8 cellular contexts compared by ENCODE assay signal in the genomic region with DNA sequence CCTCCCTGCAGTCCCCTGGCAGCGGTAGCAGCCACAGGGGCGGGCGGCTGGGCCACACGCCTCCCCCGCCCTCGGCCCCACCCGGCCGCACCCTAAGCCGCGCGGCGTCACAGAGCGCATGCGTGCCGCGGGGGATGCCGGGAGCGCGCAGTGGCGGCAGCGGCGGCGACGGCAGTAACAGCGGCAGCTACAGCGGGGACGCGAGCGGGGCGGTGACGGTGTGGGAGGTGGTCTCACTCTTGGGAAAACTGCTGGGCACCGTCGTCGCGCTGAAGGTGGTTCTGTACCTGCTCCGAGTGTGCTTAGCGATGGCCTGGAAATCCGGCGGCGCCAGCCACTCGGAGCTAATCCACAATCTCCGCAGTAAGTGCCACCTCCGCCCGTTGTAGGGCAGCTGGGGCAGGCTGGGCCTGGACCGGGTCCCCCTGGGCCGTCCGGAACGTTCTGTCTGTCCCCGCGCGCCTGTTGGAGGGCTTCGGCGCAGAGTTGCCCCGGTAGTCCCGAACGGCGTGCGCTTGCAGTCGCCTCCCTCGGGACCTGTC. TPM values are rescaled to one million over a fixed set of nuclear protein-coding genes. Genes with fewer than 3 reads are reported as not detected.
DNase-seq lines count a peak whose midpoint lies in the region; ATAC-seq and TF ChIP-seq lines count a peak whose summit lies in the region.

A gene (plus strand): TSS at position 148 of the 542 bp plus-strand sequence. CDS start 161 bp downstream, at position 309.

- H3K4me3 ChIP-seq in NB4 (ENCODE audit: low read depth, low read length) (peak within 1 kb of the TSS; percentile 90), osteoblast (ENCODE audit: insufficient read depth, low read length) (peak within 1 kb of the TSS; percentile 95), thoracic aorta (peak within 1 kb of the TSS; percentile 94)

- DNase-seq in GM10266 (ENCODE audit: extremely low spot score) (peak; percentile 92), NB4 (ENCODE audit: low read depth) (peak; percentile 97), SKM-1 (lab: John Stamatoyannopoulos, UW; ENCODE audit: unreplicated experiment) (peak; percentile 84), glomerular visceral epithelial cell (ENCODE audit: extremely low spot score) (peak; percentile 95), osteoblast (ENCODE audit: insufficient read length, low spot score, missing footprints) (peak; percentile 98), thoracic aorta (ENCODE audit: low spot score) (peak; percentile 56)
- peak; percentile 96 to 97 for DNase-seq in activated naive CD4-positive, alpha-beta T cell treated with anti-CD3 and anti-CD28 coated beads, Interleukin-2, amount 50 U/mL, for 72 hours (ENCODE audit: low spot score in 2 of 2)

- peak within 1 kb of the TSS; percentile 93 for H2AFZ ChIP-seq in osteoblast (ENCODE audit: low read length)

- no peaks in the 10 kb centered on the region for H3K9me3 ChIP-seq in osteoblast (ENCODE audit: low read depth, low read length)
- H3K9me3 ChIP-seq in thoracic aorta: no peaks in the 10 kb centered on the region

- H3K27me3 ChIP-seq in osteoblast (ENCODE audit: insufficient read depth, low read length) (no peaks in the 10 kb centered on the region), thoracic aorta (replicated peaks; ENCODE audit: insufficient read depth) (no peaks in the 10 kb centered on the region)

- H3K4me1 ChIP-seq in osteoblast (ENCODE audit: insufficient read depth, low read length) (peaks cover 15% of the 10 kb centered on the region), thoracic aorta (ENCODE audit: control insufficient read depth in 1 of 2, low read depth in 2 of 2) (peaks cover 7 to 37% of the 10 kb centered on the region in 2 donors)

- TF ChIP-seq POLR2A in NB4 (IDR thresholded peaks at IDR 0.05; ENCODE audit: extremely low read depth, insufficient read length): peak; percentile 73

- H3K4me2 ChIP-seq in osteoblast (ENCODE audit: insufficient read depth, low read length): peak within 1 kb of the TSS; percentile 90

- H3K9me3 Mint-ChIP-seq in activated naive CD4-positive, alpha-beta T cell treated with anti-CD3 and anti-CD28 coated beads, Interleukin-2, amount 50 U/mL, for 72 hours: no peaks in the 10 kb centered on the region

- H3K36me3 ChIP-seq in osteoblast (ENCODE audit: insufficient read depth, low read length): no peaks in the 10 kb centered on the region
- no peaks in the 10 kb centered on the region for H3K36me3 ChIP-seq in thoracic aorta

- H3K79me2 ChIP-seq in osteoblast (ENCODE audit: insufficient read depth, low read length): peaks cover 66% of the 10 kb centered on the region

- no peak for TF ChIP-seq CTCF in GM10266 (IDR thresholded peaks at IDR 0.05; ENCODE audit: control insufficient read depth, insufficient read depth, low read depth, missing control alignments)
- TF ChIP-seq CTCF in NB4 (IDR thresholded peaks at IDR 0.05; ENCODE audit: low read depth, low read length): no peak
- no peak for TF ChIP-seq CTCF in osteoblast (IDR thresholded peaks at IDR 0.05; ENCODE audit: extremely low read depth, low read depth, low read length)
- no peak for TF ChIP-seq CTCF in thoracic aorta (IDR thresholded peaks at IDR 0.05)

- H3K27ac ChIP-seq in osteoblast (ENCODE audit: low read depth, low read length) (peak within 1 kb of the TSS; percentile 47), thoracic aorta (peak within 1 kb of the TSS; percentile 84 to 86)

- peak within 1 kb of the TSS; percentile 87 to 93 for H3K27ac Mint-ChIP-seq in activated naive CD4-positive, alpha-beta T cell treated with anti-CD3 and anti-CD28 coated beads, Interleukin-2, amount 50 U/mL, for 72 hours

- ATAC-seq in HG02571 (IDR thresholded peaks at IDR 0.05; ENCODE audit: unreplicated experiment) (peak; percentile 83), thoracic aorta (ENCODE audit: insufficient number of reproducible peaks, low FRiP score, low read depth) (peak; percentile 80)
- peak; percentile 87 to 91 for ATAC-seq in activated naive CD4-positive, alpha-beta T cell treated with anti-CD3 and anti-CD28 coated beads, Interleukin-2, amount 50 U/mL, for 72 hours

- peaks cover 0 to 12% of the 10 kb centered on the region in 2 donors for H3K36me3 Mint-ChIP-seq in activated naive CD4-positive, alpha-beta T cell treated with anti-CD3 and anti-CD28 coated beads, Interleukin-2, amount 50 U/mL, for 72 hours

- H4K20me1 ChIP-seq in osteoblast (ENCODE audit: insufficient read depth, low read length): peaks cover 17% of the 10 kb centered on the region

RNA-seq across cellular contexts. Expression of the gene that starts here (rescaled TPM):
- total RNA-seq in activated naive CD4-positive, alpha-beta T cell treated with anti-CD3 and anti-CD28 coated beads, Interleukin-2, amount 50 U/mL, for 72 hours: 10 to 100 TPM; 70.7 to 86.9 TPM
- total RNA-seq in osteoblast: 91.6 and 104 TPM in 2 replicates
- total RNA-seq in thoracic aorta: 10 to 100 TPM; 40.6 to 86.0 TPM

Comparison
In these comparisons a context has a peak if more than half of its experiments do, and no peak if none do; other contexts are left out.
1. Peak in every context shown above with its lines: DNase-seq, ATAC-seq, H3K4me3 ChIP-seq and H3K27ac ChIP-seq.